ENCODE assay signal across 23 cellular contexts in the genomic region with DNA sequence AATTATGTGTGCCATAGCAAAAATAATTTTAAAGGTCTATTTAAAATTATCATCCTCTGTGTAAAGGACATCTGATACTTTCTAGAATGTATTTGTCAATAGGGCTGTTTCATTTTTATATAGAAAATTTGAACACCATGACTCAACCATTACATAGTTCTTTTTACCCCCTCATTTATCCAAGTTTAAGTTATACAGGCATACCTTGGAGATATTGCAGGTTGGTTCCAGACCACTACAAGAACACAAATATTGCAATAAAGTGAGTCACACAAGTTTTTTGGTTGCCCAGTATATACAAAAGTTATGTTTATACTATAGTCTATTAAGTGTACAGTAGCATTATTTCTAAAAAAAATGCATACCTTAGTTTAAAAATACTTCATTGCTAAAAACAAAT.
A peak's percentile ranks its signal among the peaks of the same experiment; 100 is the strongest.
DNase-seq lines count a peak whose midpoint lies in the region; ATAC-seq, FAIRE-seq and TF ChIP-seq lines count a peak whose summit lies in the region.
"Had no signal": no experiment of that assay in that cellular context is flagged by ENCODE, and none has a peak within 500 bp of the region (broad histone marks: within the 10 kb centered on the region; RNA-seq: fewer than 3 reads in every experiment).

No MANE protein-coding gene starts in this region.

- no peaks in the 10 kb centered on the region for H3K27me3 ChIP-seq in RWPE2 (ENCODE audit: insufficient read depth, poor library complexity, severe bottlenecking)

- POLR2A ChIA-PET in GM10248 (lab: Yijun Ruan, JAX): no interaction called here

- FAIRE-seq in colon (lab: Jason Lieb, UNC): peak; percentile 60
- FAIRE-seq: G401.6, GM12892, GM18507, HTR-8/SVneo had no signal

- H3K4me1 ChIP-seq in RWPE2 (ENCODE audit: insufficient read depth, poor library complexity, severe bottlenecking): peaks cover 22% of the 10 kb centered on the region

- no peak for TF ChIP-seq CTCF in RWPE2 (IDR thresholded peaks at IDR 0.05; ENCODE audit: poor library complexity, severe bottlenecking)
- no peak for TF ChIP-seq CTCF in GM10248 (IDR thresholded peaks at IDR 0.05; ENCODE audit: control extremely low read depth, extremely low read depth, low read depth, missing control alignments)

- peak overlapping the region; percentile 90 for H3K27ac ChIP-seq in RWPE2 (ENCODE audit: poor library complexity, severe bottlenecking)
- H3K27ac ChIP-seq: BLaER1 treated with 17β-estradiol and CSF1 and Interleukin-3, amounts not matched to agents 10 nM and 100 nM had no signal

- ATAC-seq in RWPE2 (ENCODE audit: low read depth) (peak; percentile 61), GM21619 (IDR thresholded peaks at IDR 0.05; ENCODE audit: unreplicated experiment) (no peak), GM19397 (IDR thresholded peaks at IDR 0.05; ENCODE audit: unreplicated experiment) (no peak)
- ATAC-seq: CD8-positive, alpha-beta T cell; HCT116 had no signal

- CTCF ChIA-PET in GM10248 (lab: Yijun Ruan, JAX): no interaction called here

- H3K9me3 ChIP-seq in RWPE2 (ENCODE audit: severe bottlenecking): no peaks in the 10 kb centered on the region

- DNase-seq in M059J (ENCODE audit: low read depth) (peak; percentile 32), RWPE2 (ENCODE audit: low spot score) (no peak), iris pigment epithelial cell (ENCODE audit: low read depth) (peak; percentile 17), NCI-H524 treated with DMSO at 0.1 percent for 48 hours (lab: John Stamatoyannopoulos, UW) (no peak), GM10248 (ENCODE audit: extremely low spot score) (no peak)
- DNase-seq: Calu3; CD8-positive, alpha-beta T cell; DMS53; DND-41; EL; GOT3; H7; HFFc6; IMR-90 had no signal

- no peaks in the 10 kb centered on the region for H3K36me3 ChIP-seq in RWPE2 (ENCODE audit: low read depth)
- H3K36me3 ChIP-seq: BLaER1 treated with 17β-estradiol and CSF1 and Interleukin-3, amounts not matched to agents 10 nM and 100 nM had no signal

- no peak overlapping the region for H3K4me3 ChIP-seq in RWPE2 (ENCODE audit: severe bottlenecking)
- H3K4me3 ChIP-seq: BLaER1 treated with 17β-estradiol and CSF1 and Interleukin-3, amounts not matched to agents 10 nM and 100 nM had no signal

Comparison
In these comparisons a context has a peak if more than half of its experiments do, and no peak if none do; other contexts are left out.
1. DNase-seq: peak in M059J (single experiment) and iris pigment epithelial cell (single experiment); none in RWPE2 (single experiment), NCI-H524 treated with DMSO at 0.1 percent for 48 hours (single experiment) and GM10248 (single experiment).